Comparison of ENCODE assay signal across 8 cellular contexts in the genomic region with DNA sequence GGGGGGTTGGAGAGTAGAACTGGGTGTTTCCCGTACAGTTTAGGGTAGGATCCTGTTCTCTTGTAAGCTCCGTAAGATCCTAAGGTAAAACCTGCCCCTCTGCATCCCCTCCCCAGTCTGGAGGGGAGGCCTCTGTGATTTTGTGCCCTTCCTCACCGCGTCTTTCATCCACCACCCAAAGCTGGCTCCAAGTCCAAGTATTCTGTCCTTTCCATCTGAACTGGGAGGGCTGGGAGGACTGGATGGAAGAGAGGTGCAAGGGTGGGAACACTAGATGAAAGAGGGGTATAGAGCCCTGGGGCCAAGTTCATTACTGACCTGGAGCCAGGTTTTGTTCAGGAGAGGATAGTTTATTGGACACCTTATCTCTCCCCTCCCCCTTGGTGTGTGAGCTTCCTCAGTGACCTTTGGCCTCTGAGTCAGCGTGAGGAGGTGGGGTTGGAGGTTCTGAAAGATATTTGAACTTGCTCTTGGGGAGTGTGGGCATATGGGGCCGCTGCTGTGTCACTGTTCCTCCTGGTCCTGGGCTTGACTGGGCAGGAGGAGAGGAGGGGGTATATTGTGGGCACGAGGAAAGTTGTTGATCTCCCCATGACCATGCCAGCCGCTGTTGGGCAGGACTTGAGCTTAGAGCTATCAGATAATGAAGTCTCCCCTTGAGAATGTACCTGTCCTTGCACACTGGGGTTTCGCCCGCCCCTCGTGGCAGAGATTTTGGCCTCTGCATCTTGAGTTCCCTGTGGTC. TPM values are rescaled to one million over a fixed set of nuclear protein-coding genes. Genes with fewer than 3 reads are reported as not detected.
DNase-seq lines count a peak whose midpoint lies in the region; ATAC-seq and TF ChIP-seq lines count a peak whose summit lies in the region.

No MANE protein-coding gene starts in this region.

- H3K4me3 Mint-ChIP-seq in activated CD4-positive, alpha-beta memory T cell treated with anti-CD3 and anti-CD28 coated beads, Interleukin-2, amount 10 ng/mL, durations not matched to agents 7 days and 5 days = peak overlapping the region; percentile 98
- peak overlapping the region; percentile 95 for H3K4me3 Mint-ChIP-seq in endothelial cell (ENCODE audit: unreplicated experiment)

- no peaks in the 10 kb centered on the region for H3K9me3 Mint-ChIP-seq in activated CD4-positive, alpha-beta memory T cell treated with anti-CD3 and anti-CD28 coated beads, Interleukin-2, amount 10 ng/mL, durations not matched to agents 7 days and 5 days
- H3K9me3 Mint-ChIP-seq in endothelial cell (ENCODE audit: unreplicated experiment) = no peaks in the 10 kb centered on the region

- H3K27ac Mint-ChIP-seq in activated CD4-positive, alpha-beta memory T cell treated with anti-CD3 and anti-CD28 coated beads, Interleukin-2, amount 10 ng/mL, durations not matched to agents 7 days and 5 days = peak overlapping the region; percentile 90
- H3K27ac Mint-ChIP-seq in endothelial cell (ENCODE audit: unreplicated experiment) = peak overlapping the region; percentile 78

- POLR2A ChIA-PET in activated CD4-positive, alpha-beta memory T cell treated with anti-CD3 and anti-CD28 coated beads, Interleukin-2, amount 10 ng/mL, durations not matched to agents 7 days and 5 days (lab: Charles Lee) = interaction anchor here (0.7 to 8.5 kb wide), 22 partner anchors 10 to 591 kb away, joined by 3 to 201 read pairs (median 6); partner anchors contain the start of genes CWC25, LASP1NB, MLLT6 and PIP4K2B

- no peak for TF ChIP-seq CTCF in endothelial cell (IDR thresholded peaks at IDR 0.05; ENCODE audit: unreplicated experiment)

- peak; percentile 28 for ATAC-seq in stimulated activated naive CD8-positive, alpha-beta T cell treated with anti-CD3 and anti-CD28 coated beads, Interleukin-15, Interleukin-2, amounts not matched to agents 100 U/mL and 50 U/mL, for 24 hours

- CTCF ChIA-PET in activated CD4-positive, alpha-beta memory T cell treated with anti-CD3 and anti-CD28 coated beads, Interleukin-2, amount 10 ng/mL, durations not matched to agents 7 days and 5 days (lab: Charles Lee) = interaction anchor here (0.6 to 5.6 kb wide), 14 partner anchors 12 to 300 kb away, joined by 3 to 56 read pairs (median 4); partner anchors contain the start of gene RPL23

- DNase-seq in GM03348 (ENCODE audit: low spot score) = peak; percentile 67
- peak; percentile 62 for DNase-seq in NCI-H2196 (lab: John Stamatoyannopoulos, UW; ENCODE audit: unreplicated experiment)
- DNase-seq in activated CD4-positive, alpha-beta memory T cell treated with anti-CD3 and anti-CD28 coated beads, Interleukin-2, amount 10 ng/mL, durations not matched to agents 7 days and 5 days = peak; percentile 84
- no peak for DNase-seq in endothelial cell (ENCODE audit: low spot score)
- DNase-seq in myocyte (ENCODE audit: low read depth) = peak; percentile 85
- peak; percentile 82 for DNase-seq in stimulated activated naive CD8-positive, alpha-beta T cell treated with anti-CD3 and anti-CD28 coated beads, Interleukin-15, Interleukin-2, amounts not matched to agents 100 U/mL and 50 U/mL, for 24 hours
- DNase-seq in NCI-H345 (lab: John Stamatoyannopoulos, UW) = no peak
- DNase-seq in NCI-H345 treated with DMSO at 0.1 percent for 48 hours (lab: John Stamatoyannopoulos, UW; ENCODE audit: unreplicated experiment) = no peak

- H3K4me1 Mint-ChIP-seq in activated CD4-positive, alpha-beta memory T cell treated with anti-CD3 and anti-CD28 coated beads, Interleukin-2, amount 10 ng/mL, durations not matched to agents 7 days and 5 days = peaks cover 64% of the 10 kb centered on the region
- H3K4me1 Mint-ChIP-seq in endothelial cell (ENCODE audit: unreplicated experiment) = peaks cover 37% of the 10 kb centered on the region

- H3K27me3 Mint-ChIP-seq in activated CD4-positive, alpha-beta memory T cell treated with anti-CD3 and anti-CD28 coated beads, Interleukin-2, amount 10 ng/mL, durations not matched to agents 7 days and 5 days = no peaks in the 10 kb centered on the region
- peaks cover 35% of the 10 kb centered on the region for H3K27me3 Mint-ChIP-seq in endothelial cell (ENCODE audit: unreplicated experiment)

- H3K36me3 Mint-ChIP-seq in activated CD4-positive, alpha-beta memory T cell treated with anti-CD3 and anti-CD28 coated beads, Interleukin-2, amount 10 ng/mL, durations not matched to agents 7 days and 5 days (ENCODE audit: low read depth) = peaks cover 21% of the 10 kb centered on the region
- H3K36me3 Mint-ChIP-seq in endothelial cell (ENCODE audit: low read depth, unreplicated experiment) = peaks cover 13% of the 10 kb centered on the region

RNA-seq across cellular contexts. Expression of gene LASP1, which starts 1.6 kb away (rescaled TPM):
- 100 to 1,000 TPM; 193 to 196 TPM for total RNA-seq in activated CD4-positive, alpha-beta memory T cell treated with anti-CD3 and anti-CD28 coated beads, Interleukin-2, amount 10 ng/mL, durations not matched to agents 7 days and 5 days
- 146 TPM for total RNA-seq in endothelial cell (ENCODE audit: unreplicated experiment)
- 86.8 and 89.9 TPM in 2 replicates for total RNA-seq in myocyte
- 171 TPM for polyA plus RNA-seq in myocyte (2012)

RNA-seq across cellular contexts. Expression of gene RPL23, which starts 17.9 kb away (rescaled TPM):
- total RNA-seq in activated CD4-positive, alpha-beta memory T cell treated with anti-CD3 and anti-CD28 coated beads, Interleukin-2, amount 10 ng/mL, durations not matched to agents 7 days and 5 days = 100 to 1,000 TPM; 933 to 960 TPM
- total RNA-seq in endothelial cell (ENCODE audit: unreplicated experiment) (2,464 TPM), myocyte (758 and 872 TPM in 2 replicates)
- 1,420 TPM for polyA plus RNA-seq in myocyte (2012)

RNA-seq across cellular contexts. Expression of gene CWC25, which starts 46.3 kb away (rescaled TPM):
- 10 to 100 TPM; 29.0 to 30.1 TPM for total RNA-seq in activated CD4-positive, alpha-beta memory T cell treated with anti-CD3 and anti-CD28 coated beads, Interleukin-2, amount 10 ng/mL, durations not matched to agents 7 days and 5 days
- 18.1 TPM for total RNA-seq in endothelial cell (ENCODE audit: unreplicated experiment)
- 10.8 and 11.3 TPM in 2 replicates for total RNA-seq in myocyte
- 12.9 TPM for polyA plus RNA-seq in myocyte (2012)

Comparison
In these comparisons a context has a peak if more than half of its experiments do, and no peak if none do; other contexts are left out.
1. DNase-seq: peak in GM03348 (single experiment), NCI-H2196 (single experiment), activated CD4-positive, alpha-beta memory T cell treated with anti-CD3 and anti-CD28 coated beads, Interleukin-2, amount 10 ng/mL, durations not matched to agents 7 days and 5 days (single experiment), myocyte (single experiment) and stimulated activated naive CD8-positive, alpha-beta T cell treated with anti-CD3 and anti-CD28 coated beads, Interleukin-15, Interleukin-2, amounts not matched to agents 100 U/mL and 50 U/mL, for 24 hours (single experiment); none in endothelial cell (single experiment), NCI-H345 (single experiment) and NCI-H345 treated with DMSO at 0.1 percent for 48 hours (single experiment).